ENCODE assay signal across 11 cellular contexts in genomic region chr21:46152939-46153258, GRCh38. TPM values are rescaled to one million over a fixed set of nuclear protein-coding genes. Genes with fewer than 3 reads are reported as not detected.
DNase-seq lines count a peak whose midpoint lies in the region; ATAC-seq and TF ChIP-seq lines count a peak whose summit lies in the region.
"Had no signal": no experiment of that assay in that cellular context is flagged by ENCODE, and none has a peak within 500 bp of the region (broad histone marks: within the 10 kb centered on the region; RNA-seq: fewer than 3 reads in every experiment).

No MANE protein-coding gene starts in this region.

- TF ChIP-seq CTCF in heart right ventricle (IDR thresholded peaks at IDR 0.05) (no peak), osteocyte (IDR thresholded peaks at IDR 0.05) (no peak)

- H3K4me1 Mint-ChIP-seq in CD8-positive, alpha-beta memory T cell: no peaks in the 10 kb centered on the region
- H3K4me1 Mint-ChIP-seq in T-helper 17 cell (no peaks in the 10 kb centered on the region), osteocyte (ENCODE audit: unreplicated experiment) (no peaks in the 10 kb centered on the region)
- no peaks in the 10 kb centered on the region for H3K4me1 Mint-ChIP-seq in activated T-helper 2 cell treated with anti-CD3 and anti-CD28 coated beads, Interferon-gamma antibody, Interleukin-2, Interleukin-4, amounts not matched to agents 10 μg/mL and 5 μg/mL and 100 μg/mL, durations not matched to agents 14 hours and 24 hours and 36 hours (ENCODE audit: low read depth)
- H3K4me1 Mint-ChIP-seq: activated CD4-positive, alpha-beta memory T cell treated with anti-CD3 and anti-CD28 coated beads, Interleukin-2, amount 10 ng/mL, durations not matched to agents 7 days and 5 days; CD14-positive monocyte had no signal

- no peaks in the 10 kb centered on the region for H3K9me3 Mint-ChIP-seq in CD8-positive, alpha-beta memory T cell
- H3K9me3 Mint-ChIP-seq in osteocyte (ENCODE audit: unreplicated experiment): no peaks in the 10 kb centered on the region
- H3K9me3 Mint-ChIP-seq in activated T-helper 2 cell treated with anti-CD3 and anti-CD28 coated beads, Interferon-gamma antibody, Interleukin-2, Interleukin-4, amounts not matched to agents 10 μg/mL and 5 μg/mL and 100 μg/mL, durations not matched to agents 14 hours and 24 hours and 36 hours: no peaks in the 10 kb centered on the region
- H3K9me3 Mint-ChIP-seq: activated CD4-positive, alpha-beta memory T cell treated with anti-CD3 and anti-CD28 coated beads, Interleukin-2, amount 10 ng/mL, durations not matched to agents 7 days and 5 days; CD14-positive monocyte had no signal

- intact Hi-C loops in heart right ventricle (cut with DNase I): loop anchor here in 3 of 10 donors (5.0 to 10.0 kb wide), 2 partner anchors 62 to 74 kb away; partner anchors contain the start of gene LSS (in 1 of the 3)
- intact Hi-C loops in activated T-helper 2 cell treated with anti-CD3 and anti-CD28 coated beads, Interferon-gamma antibody, Interleukin-2, Interleukin-4, amounts not matched to agents 10 μg/mL and 5 μg/mL and 100 μg/mL, durations not matched to agents 14 hours and 24 hours and 36 hours (cut with micrococcal nuclease): no loop called here

- POLR2A ChIA-PET in CD8-positive, alpha-beta memory T cell (lab: Charles Lee): no interaction called here

- H3K9me3 ChIP-seq in CD8-positive, alpha-beta memory T cell (ENCODE audit: low read length): no peaks in the 10 kb centered on the region
- H3K9me3 ChIP-seq in T-helper 17 cell (ENCODE audit: control insufficient read depth, low read length, poor library complexity, severe bottlenecking): no peaks in the 10 kb centered on the region
- no peaks in the 10 kb centered on the region for H3K9me3 ChIP-seq in heart right ventricle

- H3K4me1 ChIP-seq in CD8-positive, alpha-beta memory T cell (ENCODE audit: insufficient read depth, low read length): no peaks in the 10 kb centered on the region
- H3K4me1 ChIP-seq in heart right ventricle: peaks cover 4 to 15% (median 10%) of the 10 kb centered on the region in 9 donors

- peak in 1 of 5 donors; percentile 34 for DNase-seq in CD8-positive, alpha-beta memory T cell
- DNase-seq in T-helper 17 cell: no peak
- DNase-seq in heart right ventricle: no peak
- peak; percentile 81 for DNase-seq in osteocyte (ENCODE audit: extremely low spot score, unreplicated experiment)
- DNase-seq in COLO829 (ENCODE audit: low spot score): no peak
- no peak for DNase-seq in NK-92 (lab: John Stamatoyannopoulos, UW; ENCODE audit: unreplicated experiment)
- no peak for DNase-seq in activated T-helper 2 cell treated with anti-CD3 and anti-CD28 coated beads, Interferon-gamma antibody, Interleukin-2, Interleukin-4, amounts not matched to agents 10 μg/mL and 5 μg/mL and 100 μg/mL, durations not matched to agents 14 hours and 24 hours and 36 hours (ENCODE audit: low spot score)

- H3K36me3 ChIP-seq in CD8-positive, alpha-beta memory T cell (ENCODE audit: insufficient read depth, low read length): no peaks in the 10 kb centered on the region
- no peaks in the 10 kb centered on the region for H3K36me3 ChIP-seq in heart right ventricle

- H3K27me3 ChIP-seq in CD8-positive, alpha-beta memory T cell (ENCODE audit: insufficient read depth, low read length, poor library complexity, severe bottlenecking): no peaks in the 10 kb centered on the region
- no peaks in the 10 kb centered on the region for H3K27me3 ChIP-seq in heart right ventricle

- H3K27ac Mint-ChIP-seq in CD8-positive, alpha-beta memory T cell: no peak overlapping the region
- H3K27ac Mint-ChIP-seq in T-helper 17 cell (no peak overlapping the region), osteocyte (ENCODE audit: unreplicated experiment) (no peak overlapping the region)
- no peak overlapping the region for H3K27ac Mint-ChIP-seq in activated T-helper 2 cell treated with anti-CD3 and anti-CD28 coated beads, Interferon-gamma antibody, Interleukin-2, Interleukin-4, amounts not matched to agents 10 μg/mL and 5 μg/mL and 100 μg/mL, durations not matched to agents 14 hours and 24 hours and 36 hours
- H3K27ac Mint-ChIP-seq: activated CD4-positive, alpha-beta memory T cell treated with anti-CD3 and anti-CD28 coated beads, Interleukin-2, amount 10 ng/mL, durations not matched to agents 7 days and 5 days; CD14-positive monocyte had no signal

- H3K36me3 Mint-ChIP-seq in CD8-positive, alpha-beta memory T cell: no peaks in the 10 kb centered on the region
- H3K36me3 Mint-ChIP-seq in T-helper 17 cell (ENCODE audit: low read depth): no peaks in the 10 kb centered on the region
- no peaks in the 10 kb centered on the region for H3K36me3 Mint-ChIP-seq in osteocyte (ENCODE audit: unreplicated experiment)
- no peaks in the 10 kb centered on the region for H3K36me3 Mint-ChIP-seq in activated T-helper 2 cell treated with anti-CD3 and anti-CD28 coated beads, Interferon-gamma antibody, Interleukin-2, Interleukin-4, amounts not matched to agents 10 μg/mL and 5 μg/mL and 100 μg/mL, durations not matched to agents 14 hours and 24 hours and 36 hours (ENCODE audit: low read depth)
- H3K36me3 Mint-ChIP-seq: CD14-positive monocyte had no signal

- H3K4me3 ChIP-seq in CD8-positive, alpha-beta memory T cell (ENCODE audit: low read length): no peak overlapping the region
- H3K4me3 ChIP-seq in heart right ventricle: peak overlapping the region in 8 of 10 donors; percentile 9 to 39 (median 32)

- CTCF ChIA-PET in CD8-positive, alpha-beta memory T cell (lab: Charles Lee): interaction anchor here (1.2 to 2.3 kb wide), 2 partner anchors 9 to 144 kb away, joined by 3 to 13 read pairs; no protein-coding TSS in a partner anchor

- ATAC-seq in T-helper 17 cell (peak; percentile 16), heart right ventricle (peak in 7 of 8 donors; percentile 9 to 42 (median 28)), HG02759 (IDR thresholded peaks at IDR 0.05; ENCODE audit: unreplicated experiment) (no peak)

- no peak overlapping the region for H3K4me3 Mint-ChIP-seq in CD8-positive, alpha-beta memory T cell
- H3K4me3 Mint-ChIP-seq in T-helper 17 cell (no peak overlapping the region), osteocyte (ENCODE audit: unreplicated experiment) (no peak overlapping the region)
- H3K4me3 Mint-ChIP-seq in activated T-helper 2 cell treated with anti-CD3 and anti-CD28 coated beads, Interferon-gamma antibody, Interleukin-2, Interleukin-4, amounts not matched to agents 10 μg/mL and 5 μg/mL and 100 μg/mL, durations not matched to agents 14 hours and 24 hours and 36 hours (ENCODE audit: low read depth): no peak overlapping the region
- H3K4me3 Mint-ChIP-seq: activated CD4-positive, alpha-beta memory T cell treated with anti-CD3 and anti-CD28 coated beads, Interleukin-2, amount 10 ng/mL, durations not matched to agents 7 days and 5 days; CD14-positive monocyte had no signal

- WGBS in heart right ventricle, 2 donors: 27 to 45% methylated on average over 15 to 19 of the region's 19 CpGs

- no peaks in the 10 kb centered on the region for H3K27me3 Mint-ChIP-seq in CD8-positive, alpha-beta memory T cell
- H3K27me3 Mint-ChIP-seq in T-helper 17 cell (no peaks in the 10 kb centered on the region), osteocyte (ENCODE audit: unreplicated experiment) (no peaks in the 10 kb centered on the region)
- H3K27me3 Mint-ChIP-seq in activated T-helper 2 cell treated with anti-CD3 and anti-CD28 coated beads, Interferon-gamma antibody, Interleukin-2, Interleukin-4, amounts not matched to agents 10 μg/mL and 5 μg/mL and 100 μg/mL, durations not matched to agents 14 hours and 24 hours and 36 hours (ENCODE audit: low read depth): no peaks in the 10 kb centered on the region
- H3K27me3 Mint-ChIP-seq: activated CD4-positive, alpha-beta memory T cell treated with anti-CD3 and anti-CD28 coated beads, Interleukin-2, amount 10 ng/mL, durations not matched to agents 7 days and 5 days had no signal

- H3K27ac ChIP-seq in CD8-positive, alpha-beta memory T cell (ENCODE audit: low read depth, low read length): peak overlapping the region; percentile 16
- H3K27ac ChIP-seq in heart right ventricle: peak overlapping the region in 3 of 10 donors; percentile 6 to 31 (median 30)

RNA-seq across cellular contexts. Expression of gene FTCD, which starts 2.5 kb away (rescaled TPM):
- not detected for total RNA-seq in CD8-positive, alpha-beta memory T cell
- polyA plus RNA-seq in CD8-positive, alpha-beta memory T cell: not detected
- 1 to 10 TPM in 1 of 2 donors, not detected in 1; 1.1 TPM for total RNA-seq in T-helper 17 cell
- total RNA-seq in heart right ventricle: 1 to 10 TPM in 6 of 10 donors, under 1 TPM in 4; 0.38 to 4.4 (median 1.1) TPM
- 1 to 10 TPM in 1 of 2 donors, under 1 TPM in 1; 0.14 to 4.0 TPM for polyA plus RNA-seq in heart right ventricle
- 2.3 and 2.5 TPM in 2 replicates for total RNA-seq in osteocyte
- total RNA-seq in activated T-helper 2 cell treated with anti-CD3 and anti-CD28 coated beads, Interferon-gamma antibody, Interleukin-2, Interleukin-4, amounts not matched to agents 10 μg/mL and 5 μg/mL and 100 μg/mL, durations not matched to agents 14 hours and 24 hours and 36 hours: 0.14 and 0.23 TPM in 2 replicates
- total RNA-seq: lung microvascular endothelial cell had no signal
- polyA plus RNA-seq: CD14-positive monocyte had no signal

RNA-seq across cellular contexts. Expression of gene SPATC1L, which starts 31.4 kb away (rescaled TPM):
- 1 to 10 TPM; 5.0 TPM for total RNA-seq in CD8-positive, alpha-beta memory T cell
- 10.7 TPM for polyA plus RNA-seq in CD8-positive, alpha-beta memory T cell
- total RNA-seq in T-helper 17 cell (1 to 10 TPM; 2.6 to 3.1 TPM), heart right ventricle (1 to 10 TPM; 4.7 to 9.8 (median 8.2) TPM), osteocyte (17.5 and 18.9 TPM in 2 replicates)
- polyA plus RNA-seq in heart right ventricle: 10 to 100 TPM; 12.7 to 14.6 TPM
- 13.9 and 14.7 TPM in 2 replicates for total RNA-seq in activated T-helper 2 cell treated with anti-CD3 and anti-CD28 coated beads, Interferon-gamma antibody, Interleukin-2, Interleukin-4, amounts not matched to agents 10 μg/mL and 5 μg/mL and 100 μg/mL, durations not matched to agents 14 hours and 24 hours and 36 hours

RNA-seq across cellular contexts. Expression of gene COL6A2, which starts 55.0 kb away (rescaled TPM):
- total RNA-seq in CD8-positive, alpha-beta memory T cell: 10 to 100 TPM; 22.8 to 25.1 TPM
- 17.4 TPM for polyA plus RNA-seq in CD8-positive, alpha-beta memory T cell
- total RNA-seq in T-helper 17 cell (10 to 100 TPM; 15.1 to 19.8 TPM), heart right ventricle (100 to 1,000 TPM in 8 of 10 donors, 10 to 100 TPM in 2; 76.6 to 370 (median 119) TPM), osteocyte (1,821 and 1,951 TPM in 2 replicates)
- polyA plus RNA-seq in heart right ventricle: 100 to 1,000 TPM; 301 to 363 TPM
- total RNA-seq in activated T-helper 2 cell treated with anti-CD3 and anti-CD28 coated beads, Interferon-gamma antibody, Interleukin-2, Interleukin-4, amounts not matched to agents 10 μg/mL and 5 μg/mL and 100 μg/mL, durations not matched to agents 14 hours and 24 hours and 36 hours: 2.2 TPM in 2 replicates
- polyA plus RNA-seq: CD14-positive monocyte had no signal
